ENCODE assay signal across 8 cellular contexts in the genomic region with DNA sequence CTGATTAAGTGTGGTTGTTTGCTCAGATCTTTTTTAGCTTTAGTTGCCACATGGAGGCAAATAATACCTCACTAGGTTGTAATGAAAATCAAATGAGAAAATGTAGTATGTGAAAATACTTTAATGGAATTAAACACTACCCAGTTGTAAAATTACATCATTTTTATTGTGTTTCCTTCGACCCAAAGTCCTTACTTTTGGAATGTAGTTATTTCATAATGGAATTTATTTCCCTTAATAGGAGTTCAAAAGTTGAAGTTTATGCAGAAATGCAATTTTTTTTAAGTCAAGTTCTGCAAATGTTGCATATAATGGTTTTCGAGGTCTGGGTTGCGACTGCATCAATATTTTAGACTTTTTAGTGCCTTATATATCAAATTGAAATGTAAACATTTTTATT. TPM values are rescaled to one million over a fixed set of nuclear protein-coding genes. Genes with fewer than 3 reads are reported as not detected.
A peak's percentile ranks its signal among the peaks of the same experiment; 100 is the strongest.
DNase-seq lines count a peak whose midpoint lies in the region; ATAC-seq and TF ChIP-seq lines count a peak whose summit lies in the region.

No MANE protein-coding gene starts in this region.

- no peak for DNase-seq in GM23338 (ENCODE audit: low spot score)
- no peak for DNase-seq in fibroblast of mammary gland (ENCODE audit: low read depth)
- DNase-seq in DMS53 treated with DMSO at 0.1 percent for 48 hours (lab: John Stamatoyannopoulos, UW; ENCODE audit: unreplicated experiment) = no peak
- no peak for DNase-seq in NCI-H510A treated with DMSO at 0.1 percent for 48 hours (lab: John Stamatoyannopoulos, UW)

- H3K9ac ChIP-seq in SU-DHL-6 (ENCODE audit: low read length) (peak overlapping the region; percentile 98), skeletal muscle tissue (ENCODE audit: low read depth in 1 of 3, low read length in 3 of 3) (peak overlapping the region; percentile 83 to 93 (median 90))

- H3K27ac Mint-ChIP-seq in GM23338 = no peak overlapping the region

- H3K4me1 ChIP-seq in GM23338 (ENCODE audit: insufficient read depth) (peaks cover 37% of the 10 kb centered on the region; the same call in 1 of the 2 replicates), skeletal muscle tissue (ENCODE audit: control insufficient read depth in 3 of 3, insufficient read depth in 3 of 3, low read length in 3 of 3) (peaks cover 19 to 37% (median 32%) of the 10 kb centered on the region in 3 donors)

- H3K27me3 Mint-ChIP-seq in GM23338 (ENCODE audit: insufficient read depth, low read depth, poor library complexity) = peaks cover 7% of the 10 kb centered on the region

- no peak for ATAC-seq in GM23338
- no peak for ATAC-seq in GM19463 (IDR thresholded peaks at IDR 0.05; ENCODE audit: unreplicated experiment)
- ATAC-seq in HG02763 (IDR thresholded peaks at IDR 0.05; ENCODE audit: unreplicated experiment) = no peak

- H3F3A ChIP-seq in GM23338 (replicated peaks; ENCODE audit: low read depth) = no peaks in the 10 kb centered on the region
- no peaks in the 10 kb centered on the region for H3F3A ChIP-seq in SU-DHL-6 (ENCODE audit: insufficient read depth)

- H3K4me3 ChIP-seq in GM23338 (peak overlapping the region; percentile 80), SU-DHL-6 (ENCODE audit: insufficient read depth, low read length, poor library complexity, severe bottlenecking) (peak overlapping the region; percentile 75), fibroblast of mammary gland (ENCODE audit: control insufficient read depth, low read depth, low read length) (peak overlapping the region; percentile 87), skeletal muscle tissue (ENCODE audit: low read length in 3 of 3) (peak overlapping the region; percentile 87 to 93 (median 89))

- H3K4me1 Mint-ChIP-seq in GM23338 = peaks cover 46% of the 10 kb centered on the region

- H3K4me3 Mint-ChIP-seq in GM23338 = peak overlapping the region; percentile 95

- H3K9me3 ChIP-seq in SU-DHL-6 (ENCODE audit: insufficient read depth, low read length) (no peaks in the 10 kb centered on the region), skeletal muscle tissue (ENCODE audit: control insufficient read depth in 3 of 3, low read length in 3 of 3) (no peaks in the 10 kb centered on the region)

- peak overlapping the region; percentile 70 for H3K4me2 ChIP-seq in GM23338
- H3K4me2 ChIP-seq in SU-DHL-6 (ENCODE audit: low read depth, low read length, poor library complexity, severe bottlenecking) = peak overlapping the region; percentile 61

- H3K36me3 ChIP-seq in GM23338 (ENCODE audit: insufficient read depth) (peaks cover 5% of the 10 kb centered on the region; the same call in 1 of the 2 replicates), SU-DHL-6 (ENCODE audit: low read length) (peaks cover 24% of the 10 kb centered on the region), skeletal muscle tissue (ENCODE audit: control insufficient read depth in 3 of 3, insufficient read depth in 3 of 3, low read length in 3 of 3) (no peaks in the 10 kb centered on the region)

- H3K27me3 ChIP-seq in GM23338 (ENCODE audit: insufficient read depth) = no peaks in the 10 kb centered on the region
- H3K27me3 ChIP-seq in SU-DHL-6 (ENCODE audit: low read length) = no peaks in the 10 kb centered on the region
- H3K27me3 ChIP-seq in skeletal muscle tissue (ENCODE audit: control insufficient read depth in 3 of 3, insufficient read depth in 3 of 3, low read length in 3 of 3) = no peaks in the 10 kb centered on the region

- H3K79me2 ChIP-seq in GM23338 (replicated peaks; ENCODE audit: insufficient read depth) = peaks cover 54% of the 10 kb centered on the region
- peaks cover 38% of the 10 kb centered on the region for H3K79me2 ChIP-seq in SU-DHL-6 (ENCODE audit: insufficient read depth, low read length)

- no peaks in the 10 kb centered on the region for H3K9me2 ChIP-seq in GM23338 (ENCODE audit: insufficient read depth)
- H3K9me2 ChIP-seq in SU-DHL-6 (replicated peaks; ENCODE audit: insufficient read depth, low read length) = no peaks in the 10 kb centered on the region

- H3K27ac ChIP-seq in GM23338 (ENCODE audit: low read depth) (no peak overlapping the region), SU-DHL-6 (ENCODE audit: low read depth, low read length) (no peak overlapping the region), skeletal muscle tissue (ENCODE audit: low read depth, low read length) (peak overlapping the region; percentile 94)

- no peak overlapping the region for H2AFZ ChIP-seq in GM23338
- H2AFZ ChIP-seq in SU-DHL-6 (ENCODE audit: low read depth, low read length, severe bottlenecking) = no peak overlapping the region

- no peaks in the 10 kb centered on the region for H3K9me3 Mint-ChIP-seq in GM23338

- H3K36me3 Mint-ChIP-seq in GM23338 (ENCODE audit: low read depth) = peaks cover 26% of the 10 kb centered on the region

- TF ChIP-seq CTCF in GM23338 (conservative IDR thresholded peaks at IDR 0.05; ENCODE audit: low read depth in 2 of 2) (no peak), SU-DHL-6 (IDR thresholded peaks at IDR 0.05; ENCODE audit: insufficient read depth, low read length, poor library complexity, severe bottlenecking) (no peak), fibroblast of mammary gland (conservative IDR thresholded peaks at IDR 0.05; ENCODE audit: control insufficient read depth, insufficient read depth, low read depth, low read length) (no peak)

- H4K20me1 ChIP-seq in GM23338 (replicated peaks; ENCODE audit: insufficient read depth) = peaks cover 27% of the 10 kb centered on the region
- H4K20me1 ChIP-seq in SU-DHL-6 (ENCODE audit: low read depth, low read length) = peaks cover 34% of the 10 kb centered on the region

TF ChIP-seq in GM23338, 12 proteins besides CTCF, POLR2A, EP300 and RAD21 (continues in another document):
- no peak for TF ChIP-seq JUNB (IDR thresholded peaks at IDR 0.05; ENCODE audit: unreplicated experiment)
- TF ChIP-seq, protein P1, sequence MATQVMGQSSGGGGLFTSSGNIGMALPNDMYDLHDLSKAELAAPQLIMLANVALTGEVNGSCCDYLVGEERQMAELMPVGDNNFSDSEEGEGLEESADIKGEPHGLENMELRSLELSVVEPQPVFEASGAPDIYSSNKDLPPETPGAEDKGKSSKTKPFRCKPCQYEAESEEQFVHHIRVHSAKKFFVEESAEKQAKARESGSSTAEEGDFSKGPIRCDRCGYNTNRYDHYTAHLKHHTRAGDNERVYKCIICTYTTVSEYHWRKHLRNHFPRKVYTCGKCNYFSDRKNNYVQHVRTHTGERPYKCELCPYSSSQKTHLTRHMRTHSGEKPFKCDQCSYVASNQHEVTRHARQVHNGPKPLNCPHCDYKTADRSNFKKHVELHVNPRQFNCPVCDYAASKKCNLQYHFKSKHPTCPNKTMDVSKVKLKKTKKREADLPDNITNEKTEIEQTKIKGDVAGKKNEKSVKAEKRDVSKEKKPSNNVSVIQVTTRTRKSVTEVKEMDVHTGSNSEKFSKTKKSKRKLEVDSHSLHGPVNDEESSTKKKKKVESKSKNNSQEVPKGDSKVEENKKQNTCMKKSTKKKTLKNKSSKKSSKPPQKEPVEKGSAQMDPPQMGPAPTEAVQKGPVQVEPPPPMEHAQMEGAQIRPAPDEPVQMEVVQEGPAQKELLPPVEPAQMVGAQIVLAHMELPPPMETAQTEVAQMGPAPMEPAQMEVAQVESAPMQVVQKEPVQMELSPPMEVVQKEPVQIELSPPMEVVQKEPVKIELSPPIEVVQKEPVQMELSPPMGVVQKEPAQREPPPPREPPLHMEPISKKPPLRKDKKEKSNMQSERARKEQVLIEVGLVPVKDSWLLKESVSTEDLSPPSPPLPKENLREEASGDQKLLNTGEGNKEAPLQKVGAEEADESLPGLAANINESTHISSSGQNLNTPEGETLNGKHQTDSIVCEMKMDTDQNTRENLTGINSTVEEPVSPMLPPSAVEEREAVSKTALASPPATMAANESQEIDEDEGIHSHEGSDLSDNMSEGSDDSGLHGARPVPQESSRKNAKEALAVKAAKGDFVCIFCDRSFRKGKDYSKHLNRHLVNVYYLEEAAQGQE (IDR thresholded peaks at IDR 0.05; ENCODE audit: unreplicated experiment) = no peak
- no peak for TF ChIP-seq NANOG (IDR thresholded peaks at IDR 0.05; ENCODE audit: borderline replicate concordance)
- TF ChIP-seq ETS1 (IDR thresholded peaks at IDR 0.05) = no peak
- TF ChIP-seq CREB1 (CRISPR knock-in tag; IDR thresholded peaks at IDR 0.05; ENCODE audit: low read depth) = no peak
- no peak for TF ChIP-seq ZNF331 (CRISPR knock-in tag; IDR thresholded peaks at IDR 0.05; ENCODE audit: low read depth)

RNA-seq across cellular contexts. Expression of gene TNPO1, which starts 31.0 kb away (rescaled TPM):
- 197 and 224 TPM in 2 replicates for total RNA-seq in GM23338 (2014; rRNA removed; shearing (Covaris generic))
- 94.7 and 117 TPM in 2 replicates for polyA plus RNA-seq in GM23338 (2016; fragmentation: Nextera tagmentation; extraction: Ambion mirVana)
- 111 TPM for total RNA-seq in skeletal muscle tissue
